ENCODE assay signal across 8 cellular contexts in the genomic region with DNA sequence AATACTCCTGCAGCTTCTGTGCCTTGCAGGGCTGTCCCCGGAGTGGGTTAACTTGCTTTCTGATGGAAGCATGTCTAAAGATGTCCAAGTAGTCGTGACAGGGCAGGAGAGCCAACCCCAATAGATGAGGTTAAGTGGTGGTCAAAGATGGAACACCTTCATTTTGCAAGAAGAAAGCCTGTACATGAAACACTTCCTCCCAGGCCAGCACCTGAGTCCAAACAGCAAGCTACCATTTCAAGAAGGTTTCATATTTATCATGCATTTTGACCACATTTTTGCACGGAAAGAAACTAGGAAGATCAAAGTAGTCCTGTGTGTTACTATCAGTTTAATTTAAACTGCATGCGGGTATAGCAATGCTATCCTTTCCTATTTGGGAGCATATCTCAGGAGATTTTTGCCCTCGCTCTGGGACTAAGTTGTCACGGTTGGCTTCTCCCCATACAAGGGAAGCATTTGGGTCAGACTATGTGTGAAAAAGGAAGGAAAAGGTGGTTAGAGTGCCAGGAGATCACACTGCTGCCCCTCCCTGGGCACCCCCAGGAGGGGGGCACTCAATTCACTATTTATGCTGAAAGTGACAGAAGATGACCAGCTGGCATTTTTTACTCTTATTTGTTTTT.
A peak's percentile ranks its signal among the peaks of the same experiment; 100 is the strongest.
DNase-seq lines count a peak whose midpoint lies in the region; ATAC-seq lines count a peak whose summit lies in the region.

No MANE protein-coding gene starts in this region.

- no peak for DNase-seq in activated CD4-positive, alpha-beta memory T cell treated with anti-CD3 and anti-CD28 coated beads, Interleukin-2, amount 10 ng/mL, durations not matched to agents 7 days and 5 days
- no peak for DNase-seq in naive B cell
- DNase-seq in NCI-H446 treated with DMSO at 0.1 percent for 48 hours (lab: John Stamatoyannopoulos, UW), result no peak
- no peak for DNase-seq in NCI-H2081 treated with DMSO at 0.1 percent for 48 hours (lab: John Stamatoyannopoulos, UW)
- DNase-seq in activated CD4-positive, CD25-positive, alpha-beta regulatory T cell treated with anti-CD3 and anti-CD28 coated beads, Interleukin-2, amount 50 U/mL, for 72 hours, result no peak
- no peak for DNase-seq in NCI-H2171 treated with DMSO at 0.1 percent for 48 hours (lab: John Stamatoyannopoulos, UW)

- POLR2A ChIA-PET in activated CD4-positive, alpha-beta memory T cell treated with anti-CD3 and anti-CD28 coated beads, Interleukin-2, amount 10 ng/mL, durations not matched to agents 7 days and 5 days (lab: Charles Lee), result no interaction called here

- peak; percentile 26 for ATAC-seq in GM18858 (IDR thresholded peaks at IDR 0.05; ENCODE audit: unreplicated experiment)
- peak; percentile 32 for ATAC-seq in HG02642 (IDR thresholded peaks at IDR 0.05; ENCODE audit: poor library complexity, unreplicated experiment)
- ATAC-seq in naive B cell (ENCODE audit: low read depth in 2 of 2), result peak; percentile 29 to 34

- H3K4me1 Mint-ChIP-seq in activated CD4-positive, alpha-beta memory T cell treated with anti-CD3 and anti-CD28 coated beads, Interleukin-2, amount 10 ng/mL, durations not matched to agents 7 days and 5 days, result peaks cover 13% of the 10 kb centered on the region
- peaks cover 20 to 23% (median 23%) of the 10 kb centered on the region in 3 donors for H3K4me1 Mint-ChIP-seq in naive B cell

- H3K9me3 Mint-ChIP-seq in activated CD4-positive, alpha-beta memory T cell treated with anti-CD3 and anti-CD28 coated beads, Interleukin-2, amount 10 ng/mL, durations not matched to agents 7 days and 5 days, result no peaks in the 10 kb centered on the region
- peaks cover 0 to 1% (median 0%) of the 10 kb centered on the region in 7 donors for H3K9me3 Mint-ChIP-seq in naive B cell

- no peak overlapping the region for H3K27ac Mint-ChIP-seq in activated CD4-positive, alpha-beta memory T cell treated with anti-CD3 and anti-CD28 coated beads, Interleukin-2, amount 10 ng/mL, durations not matched to agents 7 days and 5 days
- H3K27ac Mint-ChIP-seq in naive B cell, result peak overlapping the region in 3 of 6 donors; percentile 18 to 46 (median 38)

- CTCF ChIA-PET in activated CD4-positive, alpha-beta memory T cell treated with anti-CD3 and anti-CD28 coated beads, Interleukin-2, amount 10 ng/mL, durations not matched to agents 7 days and 5 days (lab: Charles Lee), result no interaction called here

- peak overlapping the region; percentile 36 for H3K4me3 Mint-ChIP-seq in activated CD4-positive, alpha-beta memory T cell treated with anti-CD3 and anti-CD28 coated beads, Interleukin-2, amount 10 ng/mL, durations not matched to agents 7 days and 5 days
- peak overlapping the region; percentile 80 to 91 (median 83) for H3K4me3 Mint-ChIP-seq in naive B cell

- H3K36me3 Mint-ChIP-seq in activated CD4-positive, alpha-beta memory T cell treated with anti-CD3 and anti-CD28 coated beads, Interleukin-2, amount 10 ng/mL, durations not matched to agents 7 days and 5 days (ENCODE audit: low read depth), result no peaks in the 10 kb centered on the region
- no peaks in the 10 kb centered on the region for H3K36me3 Mint-ChIP-seq in naive B cell

- no peaks in the 10 kb centered on the region for H3K27me3 Mint-ChIP-seq in activated CD4-positive, alpha-beta memory T cell treated with anti-CD3 and anti-CD28 coated beads, Interleukin-2, amount 10 ng/mL, durations not matched to agents 7 days and 5 days
- no peaks in the 10 kb centered on the region for H3K27me3 Mint-ChIP-seq in naive B cell
